10 cellular contexts compared by ENCODE assay signal in the genomic region with DNA sequence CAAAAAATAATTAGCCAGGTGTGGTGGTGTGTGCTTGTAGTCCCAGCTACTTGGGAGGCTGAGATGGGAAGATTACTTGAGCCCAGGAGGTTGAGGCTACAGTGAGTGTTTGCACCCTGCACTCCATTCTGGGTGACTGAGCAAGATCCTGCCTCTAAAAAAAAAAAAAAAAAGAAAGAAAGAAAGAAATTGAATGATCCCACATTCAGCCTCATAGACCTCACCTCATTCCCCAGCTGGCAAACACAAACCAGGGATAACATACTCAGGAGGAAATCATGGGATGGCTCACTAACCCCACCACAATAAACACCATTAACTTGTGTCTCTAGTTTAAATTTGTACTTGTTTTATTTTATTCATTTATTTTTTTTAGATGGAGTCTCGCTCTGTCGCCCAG. TPM values are rescaled to one million over a fixed set of nuclear protein-coding genes. Genes with fewer than 3 reads are reported as not detected.
DNase-seq lines count a peak whose midpoint lies in the region; ATAC-seq and TF ChIP-seq lines count a peak whose summit lies in the region.
"Had no signal": no experiment of that assay in that cellular context is flagged by ENCODE, and none has a peak within 500 bp of the region (broad histone marks: within the 10 kb centered on the region; RNA-seq: fewer than 3 reads in every experiment).

No MANE protein-coding gene starts in this region.

- H3K36me3 ChIP-seq in adipocyte (ENCODE audit: control insufficient read depth, insufficient read depth, low read length, severe bottlenecking) (peaks cover 36% of the 10 kb centered on the region), lower lobe of right lung (peaks cover 74% of the 10 kb centered on the region), thyroid gland (peaks cover 27 to 50% of the 10 kb centered on the region in 2 donors)

- no peak for TF ChIP-seq POLR2A in thyroid gland (IDR thresholded peaks at IDR 0.05)

- H3K27me3 Mint-ChIP-seq in activated naive CD4-positive, alpha-beta T cell treated with anti-CD3 and anti-CD28 coated beads for 36 hours (ENCODE audit: low read depth): no peaks in the 10 kb centered on the region
- H3K27me3 Mint-ChIP-seq: activated naive CD8-positive, alpha-beta T cell treated with anti-CD3 and anti-CD28 coated beads, Interleukin-2, amount 10 ng/mL, durations not matched to agents 7 days and 5 days had no signal

- H3K9ac ChIP-seq in adipocyte (ENCODE audit: low read length): peak overlapping the region; percentile 71

- H3K4me3 ChIP-seq in adipocyte (ENCODE audit: low read length) (no peak overlapping the region), lower lobe of right lung (no peak overlapping the region), thyroid gland (replicated peaks in 1 of 3) (no peak overlapping the region)

- no peaks in the 10 kb centered on the region for H3K27me3 ChIP-seq in adipocyte (replicated peaks; ENCODE audit: control insufficient read depth, insufficient read depth, low read length)
- H3K27me3 ChIP-seq in lower lobe of right lung (ENCODE audit: low read depth): no peaks in the 10 kb centered on the region
- no peaks in the 10 kb centered on the region for H3K27me3 ChIP-seq in thyroid gland

- TF ChIP-seq CTCF in lower lobe of right lung (IDR thresholded peaks at IDR 0.05) (no peak), thyroid gland (IDR thresholded peaks at IDR 0.05) (no peak)

- intact Hi-C loops in activated naive CD4-positive, alpha-beta T cell treated with anti-CD3 and anti-CD28 coated beads for 36 hours (cut with micrococcal nuclease): loop anchor here (1.0 to 10.0 kb wide), 4 partner anchors 60 to 376 kb away; a partner anchor contains a TSS
- intact Hi-C loops in lower lobe of right lung (cut with DNase I) (loop anchor here (10.0 kb wide), 1 partner anchor 46 kb away; a partner anchor contains a TSS), thyroid gland (cut with DNase I) (loop anchor here (5.0 kb wide), 1 partner anchor 64 kb away; no protein-coding TSS in a partner anchor), sciatic nerve (cut with DNase I) (loop anchor here (5.0 kb wide), 1 partner anchor 59 kb away; no protein-coding TSS in a partner anchor)

- CTCF ChIA-PET in activated naive CD4-positive, alpha-beta T cell treated with anti-CD3 and anti-CD28 coated beads for 36 hours (lab: Charles Lee): interaction anchor here (0.7 to 7.6 kb wide), 8 partner anchors 36 to 238 kb away, joined by 3 to 167 read pairs (median 4); no protein-coding TSS in a partner anchor

- H3K4me1 Mint-ChIP-seq in activated naive CD4-positive, alpha-beta T cell treated with anti-CD3 and anti-CD28 coated beads for 36 hours (ENCODE audit: low read depth): peaks cover 78% of the 10 kb centered on the region

- H3K9me3 ChIP-seq in adipocyte (ENCODE audit: control insufficient read depth, low read length) (no peaks in the 10 kb centered on the region), lower lobe of right lung (no peaks in the 10 kb centered on the region), thyroid gland (no peaks in the 10 kb centered on the region)

- H3K9me3 Mint-ChIP-seq in activated naive CD4-positive, alpha-beta T cell treated with anti-CD3 and anti-CD28 coated beads for 36 hours: no peaks in the 10 kb centered on the region
- H3K9me3 Mint-ChIP-seq: activated naive CD8-positive, alpha-beta T cell treated with anti-CD3 and anti-CD28 coated beads, Interleukin-2, amount 10 ng/mL, durations not matched to agents 7 days and 5 days had no signal

- H3K4me1 ChIP-seq in adipocyte (ENCODE audit: control insufficient read depth, insufficient read depth, low read length) (peaks cover 44% of the 10 kb centered on the region), lower lobe of right lung (peaks cover 48% of the 10 kb centered on the region), thyroid gland (peaks cover 22 to 40% of the 10 kb centered on the region in 2 donors)

- H3K27ac ChIP-seq in lower lobe of right lung (peak overlapping the region; percentile 64), thyroid gland (peak overlapping the region; percentile 22 to 73 (median 70))

- no peak for DNase-seq in activated naive CD4-positive, alpha-beta T cell treated with anti-CD3 and anti-CD28 coated beads for 36 hours
- no peak for DNase-seq in activated naive CD4-positive, alpha-beta T cell treated with anti-CD3 and anti-CD28 coated beads, Interleukin-2, amount 50 U/mL, for 16 hours
- no peak for DNase-seq in adipocyte (ENCODE audit: low read depth)
- DNase-seq in lower lobe of right lung: no peak
- DNase-seq in thyroid gland: no peak
- no peak for DNase-seq in sciatic nerve (ENCODE audit: low spot score)
- no peak for DNase-seq in pons (ENCODE audit: low spot score)
- no peak for DNase-seq in stimulated activated CD4-positive, alpha-beta T cell treated with anti-CD3 and anti-CD28 coated beads, Interleukin-1b, Interleukin-23, amount 100 ng/mL, for 48 hours
- DNase-seq: NCI-H2029 had no signal

- peaks cover 70% of the 10 kb centered on the region for H3K36me3 Mint-ChIP-seq in activated naive CD4-positive, alpha-beta T cell treated with anti-CD3 and anti-CD28 coated beads for 36 hours (ENCODE audit: low read depth)

- no peak for ATAC-seq in lower lobe of right lung
- no peak for ATAC-seq in sciatic nerve

- H3K27ac Mint-ChIP-seq in activated naive CD4-positive, alpha-beta T cell treated with anti-CD3 and anti-CD28 coated beads for 36 hours: peak overlapping the region; percentile 72

- WGBS in thyroid gland, 2 donors: 96 to 100% methylated on average over 2 of the region's 2 CpGs

- H3K4me3 Mint-ChIP-seq in activated naive CD4-positive, alpha-beta T cell treated with anti-CD3 and anti-CD28 coated beads for 36 hours: no peak overlapping the region
- H3K4me3 Mint-ChIP-seq: activated naive CD8-positive, alpha-beta T cell treated with anti-CD3 and anti-CD28 coated beads, Interleukin-2, amount 10 ng/mL, durations not matched to agents 7 days and 5 days had no signal

RNA-seq across cellular contexts. Expression of a gene that starts 8.5 kb away (rescaled TPM):
- total RNA-seq in activated naive CD4-positive, alpha-beta T cell treated with anti-CD3 and anti-CD28 coated beads for 36 hours: 100 to 1,000 TPM; 187 to 193 TPM
- total RNA-seq in lower lobe of right lung: 172 TPM
- 100 to 1,000 TPM; 183 to 292 (median 218) TPM for total RNA-seq in thyroid gland
- 144 TPM for total RNA-seq in sciatic nerve

RNA-seq across cellular contexts. Expression of a gene that starts 41.5 kb away (rescaled TPM):
- total RNA-seq in activated naive CD4-positive, alpha-beta T cell treated with anti-CD3 and anti-CD28 coated beads for 36 hours: 100 to 1,000 TPM; 228 to 235 TPM
- 387 TPM for total RNA-seq in lower lobe of right lung
- total RNA-seq in thyroid gland: 100 to 1,000 TPM; 164 to 313 (median 203) TPM
- 214 TPM for total RNA-seq in sciatic nerve
